Comparison of ENCODE assay signal across 8 cellular contexts in the genomic region with DNA sequence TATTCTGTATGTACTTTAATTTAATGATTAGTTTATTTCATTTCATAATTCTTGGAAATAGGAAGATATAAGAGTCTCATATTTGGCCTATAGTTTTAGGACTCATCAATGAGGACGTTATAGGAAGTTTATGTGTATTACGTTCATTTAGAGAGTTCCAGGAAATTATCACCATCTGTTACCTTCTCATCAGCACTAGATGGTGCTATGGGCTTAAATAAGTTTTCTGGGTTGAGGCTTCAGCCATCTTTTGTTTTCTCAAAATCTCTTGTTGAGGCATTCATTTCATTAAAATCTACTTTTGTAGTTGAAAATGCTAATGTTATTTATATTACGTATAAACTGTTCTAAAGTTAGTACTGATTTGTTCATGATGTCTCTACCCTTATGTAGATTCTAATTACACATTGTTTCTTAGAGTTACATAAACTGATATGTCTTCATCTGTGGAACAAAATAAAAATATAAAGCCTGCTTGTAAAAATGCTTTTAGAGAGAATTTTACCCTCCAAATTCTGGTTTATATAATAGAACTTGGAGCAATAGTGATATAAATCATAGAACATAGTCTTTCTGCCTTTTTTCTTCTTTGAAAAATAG.
DNase-seq lines count a peak whose midpoint lies in the region; ATAC-seq, FAIRE-seq and TF ChIP-seq lines count a peak whose summit lies in the region.

No MANE protein-coding gene starts in this region.

- peak; percentile 89 for TF ChIP-seq RAD21 in A549 (conservative IDR thresholded peaks at IDR 0.05 in 1 of 2, IDR thresholded peaks at IDR 0.05 in 1 of 2)

- ATAC-seq in A549: peak; percentile 90 to 93
- peak; percentile 78 for ATAC-seq in effector memory CD8-positive, alpha-beta T cell (replicated peaks)
- ATAC-seq in naive B cell (ENCODE audit: low read depth in 2 of 2): peak; percentile 70 to 71

- no peaks in the 10 kb centered on the region for H3K4me1 Mint-ChIP-seq in effector memory CD8-positive, alpha-beta T cell (ENCODE audit: low read depth in 2 of 2)
- H3K4me1 Mint-ChIP-seq in naive B cell: no peaks in the 10 kb centered on the region

- DNase-seq in A549 (ENCODE audit: low read depth in 1 of 2, low spot score in 1 of 2) (peak; percentile 48 to 66), GM12865 (ENCODE audit: low read depth) (peak; percentile 71), HEK293T (ENCODE audit: extremely low spot score) (peak; percentile 43), LNCaP clone FGC (ENCODE audit: low read depth) (peak; percentile 37), OCI-M1 (lab: John Stamatoyannopoulos, UW) (peak; percentile 86), naive B cell (peak; percentile 28)
- DNase-seq in effector memory CD8-positive, alpha-beta T cell: peak in 2 of 3 experiments; percentile 11 to 14
- DNase-seq in stimulated activated CD4-positive, alpha-beta T cell treated with anti-CD3 and anti-CD28 coated beads, Interleukin-15, amount 100 ng/mL, for 24 hours: no peak

- WGBS in A549 (ENCODE audit: missing lambda C conversion rate): 1% methylated on average over 3 of the region's 3 CpGs

- H3K4me3 ChIP-seq in A549 (no peak overlapping the region), GM12865 (ENCODE audit: low read depth, low read length) (no peak overlapping the region), LNCaP clone FGC (ENCODE audit: low read depth, low read length) (no peak overlapping the region)

- H3K27ac Mint-ChIP-seq in effector memory CD8-positive, alpha-beta T cell: no peak overlapping the region
- H3K27ac Mint-ChIP-seq in naive B cell: peak overlapping the region in 1 of 6 donors; percentile 32

- H3K4me3 Mint-ChIP-seq in effector memory CD8-positive, alpha-beta T cell: no peak overlapping the region
- H3K4me3 Mint-ChIP-seq in naive B cell: no peak overlapping the region

- no peaks in the 10 kb centered on the region for H3K36me3 Mint-ChIP-seq in effector memory CD8-positive, alpha-beta T cell (ENCODE audit: insufficient read depth)
- H3K36me3 Mint-ChIP-seq in naive B cell: no peaks in the 10 kb centered on the region

- peak; percentile 98 for FAIRE-seq in A549 (lab: Jason Lieb, UNC)

- H3K9me3 ChIP-seq in A549: no peaks in the 10 kb centered on the region

- no peaks in the 10 kb centered on the region for H3K27me3 Mint-ChIP-seq in effector memory CD8-positive, alpha-beta T cell
- peaks cover 0 to 5% (median 0%) of the 10 kb centered on the region in 3 donors for H3K27me3 Mint-ChIP-seq in naive B cell

- TF ChIP-seq EP300 in A549 (IDR thresholded peaks at IDR 0.05): no peak

- H3K4me1 ChIP-seq in A549: no peaks in the 10 kb centered on the region

- TF ChIP-seq POLR2A in A549 (IDR thresholded peaks at IDR 0.05; ENCODE audit: low read length): no peak

- H3K4me2 ChIP-seq in A549: peak overlapping the region; percentile 4; the same call in 1 of the 3 replicates

- POLR2A ChIA-PET in A549 (lab: Yijun Ruan, JAX) (no interaction called here), HEK293T (lab: Yijun Ruan, JAX) (no interaction called here)

- TF ChIP-seq CTCF in A549 (IDR thresholded peaks at IDR 0.05) (peak; percentile 90), GM12865 (IDR thresholded peaks at IDR 0.05; ENCODE audit: insufficient read depth, low read depth, low read length, missing control alignments) (peak; percentile 55), LNCaP clone FGC (IDR thresholded peaks at IDR 0.05; ENCODE audit: control insufficient read depth, extremely low read depth, insufficient read depth) (peak; percentile 77)

- no peaks in the 10 kb centered on the region for H3K9me3 Mint-ChIP-seq in effector memory CD8-positive, alpha-beta T cell
- H3K9me3 Mint-ChIP-seq in naive B cell: no peaks in the 10 kb centered on the region

- H3K27ac ChIP-seq in A549: no peak overlapping the region

- CTCF ChIA-PET in A549 (lab: Yijun Ruan, JAX): interaction anchor here (0.7 to 3.7 kb wide), 7 partner anchors 13 to 995 kb away, joined by 3 to 30 read pairs (median 4); no protein-coding TSS in a partner anchor
- CTCF ChIA-PET in HEK293T (lab: Yijun Ruan, JAX): no interaction called here

TF ChIP-seq in A549, 52 proteins besides CTCF, POLR2A, EP300 and RAD21:
- TF ChIP-seq HOXB13 (CRISPR knock-in tag; IDR thresholded peaks at IDR 0.05; ENCODE audit: low read depth) (no peak), SMC3 (IDR thresholded peaks at IDR 0.05) (peak; percentile 68)

TF ChIP-seq in HEK293T, 16 proteins besides CTCF, POLR2A, EP300 and RAD21:
- TF ChIP-seq SP1 (IDR thresholded peaks at IDR 0.05) (no peak), L3MBTL2 (conservative IDR thresholded peaks at IDR 0.05) (no peak), FOXM1 (IDR thresholded peaks at IDR 0.05; ENCODE audit: borderline replicate concordance) (no peak), TARDBP (IDR thresholded peaks at IDR 0.05) (no peak), FOXK2 (IDR thresholded peaks at IDR 0.05) (no peak), CTBP1 (IDR thresholded peaks at IDR 0.05; ENCODE audit: borderline replicate concordance) (no peak), FOXA1 (IDR thresholded peaks at IDR 0.05) (no peak), HDGF (IDR thresholded peaks at IDR 0.05; ENCODE audit: borderline replicate concordance) (no peak)
- TF ChIP-seq, protein P1, sequence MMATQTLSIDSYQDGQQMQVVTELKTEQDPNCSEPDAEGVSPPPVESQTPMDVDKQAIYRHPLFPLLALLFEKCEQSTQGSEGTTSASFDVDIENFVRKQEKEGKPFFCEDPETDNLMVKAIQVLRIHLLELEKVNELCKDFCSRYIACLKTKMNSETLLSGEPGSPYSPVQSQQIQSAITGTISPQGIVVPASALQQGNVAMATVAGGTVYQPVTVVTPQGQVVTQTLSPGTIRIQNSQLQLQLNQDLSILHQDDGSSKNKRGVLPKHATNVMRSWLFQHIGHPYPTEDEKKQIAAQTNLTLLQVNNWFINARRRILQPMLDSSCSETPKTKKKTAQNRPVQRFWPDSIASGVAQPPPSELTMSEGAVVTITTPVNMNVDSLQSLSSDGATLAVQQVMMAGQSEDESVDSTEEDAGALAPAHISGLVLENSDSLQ (IDR thresholded peaks at IDR 0.05): no peak
TF ChIP-seq in HEK293T: peak in this region for 0.
